In genomic region chr3:98681486-98681885, GRCh38 we compare ENCODE assay signal across 29 cellular contexts.
"Had no signal": no experiment of that assay in that cellular context is flagged by ENCODE, and none has a peak within 500 bp of the region (broad histone marks: within the 10 kb centered on the region; RNA-seq: fewer than 3 reads in every experiment).

No MANE protein-coding gene starts in this region.

- H2AFZ ChIP-seq: parathyroid adenoma had no signal

- DNase-seq: naive B cell; natural killer cell; occipital lobe; ovary; posterior cingulate gyrus; psoas muscle; right cardiac atrium; sigmoid colon; stimulated activated CD4-positive, alpha-beta T cell treated with anti-CD3 and anti-CD28 coated beads, Interleukin-15, amount 100 ng/mL, for 24 hours; stimulated activated CD4-positive, alpha-beta T cell treated with anti-CD3 and anti-CD28 coated beads, Interleukin-2, amount 100 ng/mL, for 24 hours; stimulated activated CD4-positive, alpha-beta T cell treated with anti-CD3 and anti-CD28 coated beads, Interleukin-2, amount 100 ng/mL, for 48 hours; stimulated activated CD4-positive, alpha-beta T cell treated with anti-CD3 and anti-CD28 coated beads, Interleukin-4, amount 100 ng/mL, for 24 hours; stimulated activated naive B cell treated with anti-CD40 and anti-IgM and Interleukin-4, amounts not matched to agents 10 μg/mL and 1 μg/mL and 100 μg/mL, for 72 hours; stimulated activated naive CD4-positive, alpha-beta T cell treated with Interleukin-2 at 50 U/mL for 16 hours; substantia nigra; testis; tibial artery; transverse colon; upper lobe of left lung had no signal

- H3K27ac Mint-ChIP-seq: naive B cell; natural killer cell; nephron; neural progenitor cell; progenitor cell of endocrine pancreas; stimulated activated effector memory CD8-positive, alpha-beta T cell treated with anti-CD3 and anti-CD28 coated beads, Interleukin-12 subunit alpha, Interleukin-12 subunit beta, amount 100 ng/mL, for 72 hours; stimulated activated naive B cell treated with anti-CD40 and anti-IgM and Interleukin-4, amounts not matched to agents 10 μg/mL and 1 μg/mL and 100 μg/mL, for 72 hours; stimulated activated naive CD8-positive, alpha-beta T cell treated with anti-CD3 and anti-CD28 coated beads, Interleukin-15, Interleukin-2, amounts not matched to agents 100 ng/mL and 50 ng/mL, for 24 hours had no signal

- H3K4me1 Mint-ChIP-seq: naive B cell; natural killer cell; nephron; neural progenitor cell; stimulated activated effector memory CD8-positive, alpha-beta T cell treated with anti-CD3 and anti-CD28 coated beads, Interleukin-12 subunit alpha, Interleukin-12 subunit beta, amount 100 ng/mL, for 72 hours; stimulated activated naive B cell treated with anti-CD40 and anti-IgM and Interleukin-4, amounts not matched to agents 10 μg/mL and 1 μg/mL and 100 μg/mL, for 72 hours had no signal

- H3K9me3 Mint-ChIP-seq: stimulated activated effector memory CD8-positive, alpha-beta T cell treated with anti-CD3 and anti-CD28 coated beads, Interleukin-12 subunit alpha, Interleukin-12 subunit beta, amount 100 ng/mL, for 72 hours; stimulated activated naive CD8-positive, alpha-beta T cell treated with anti-CD3 and anti-CD28 coated beads, Interleukin-15, Interleukin-2, amounts not matched to agents 100 ng/mL and 50 ng/mL, for 24 hours had no signal

- H3K4me3 Mint-ChIP-seq: naive B cell; natural killer cell; nephron; neural progenitor cell; stimulated activated effector memory CD8-positive, alpha-beta T cell treated with anti-CD3 and anti-CD28 coated beads, Interleukin-12 subunit alpha, Interleukin-12 subunit beta, amount 100 ng/mL, for 72 hours; stimulated activated naive B cell treated with anti-CD40 and anti-IgM and Interleukin-4, amounts not matched to agents 10 μg/mL and 1 μg/mL and 100 μg/mL, for 72 hours; stimulated activated naive CD8-positive, alpha-beta T cell treated with anti-CD3 and anti-CD28 coated beads, Interleukin-15, Interleukin-2, amounts not matched to agents 100 ng/mL and 50 ng/mL, for 24 hours had no signal

- H3K9ac ChIP-seq: neural progenitor cell, parathyroid adenoma had no signal

- H3K36me3 ChIP-seq: neural progenitor cell, ovary, sigmoid colon, suprapubic skin, tibial artery, transverse colon, upper lobe of left lung, vagina had no signal

- H3K27me3 ChIP-seq: neural progenitor cell, ovary, sigmoid colon, suprapubic skin, testis, tibial artery, transverse colon, upper lobe of left lung, vagina had no signal

- H3K79me2 ChIP-seq: parathyroid adenoma had no signal

- H3K9me3 ChIP-seq: ovary, psoas muscle, sigmoid colon, suprapubic skin, testis, tibial artery, transverse colon, upper lobe of left lung, vagina had no signal

- H3K4me1 ChIP-seq: neural progenitor cell, parathyroid adenoma, psoas muscle, sigmoid colon, suprapubic skin, testis, tibial artery, transverse colon, upper lobe of left lung, vagina had no signal

- H3K4me2 ChIP-seq: neural progenitor cell had no signal

- H3K27ac ChIP-seq: neural progenitor cell, ovary, parathyroid adenoma, psoas muscle, sigmoid colon, suprapubic skin, testis, tibial artery, transverse colon, upper lobe of left lung, vagina had no signal

- H3K27me3 Mint-ChIP-seq: progenitor cell of endocrine pancreas; stimulated activated naive B cell treated with anti-CD40 and anti-IgM and Interleukin-4, amounts not matched to agents 10 μg/mL and 1 μg/mL and 100 μg/mL, for 72 hours had no signal

- H3K36me3 Mint-ChIP-seq: naive B cell; natural killer cell; neural progenitor cell; stimulated activated effector memory CD8-positive, alpha-beta T cell treated with anti-CD3 and anti-CD28 coated beads, Interleukin-12 subunit alpha, Interleukin-12 subunit beta, amount 100 ng/mL, for 72 hours; stimulated activated naive B cell treated with anti-CD40 and anti-IgM and Interleukin-4, amounts not matched to agents 10 μg/mL and 1 μg/mL and 100 μg/mL, for 72 hours had no signal

- H3K4me3 ChIP-seq: neural progenitor cell, ovary, psoas muscle, sigmoid colon, suprapubic skin, testis, tibial artery, transverse colon, upper lobe of left lung, vagina had no signal

- ATAC-seq: natural killer cell; psoas muscle; right cardiac atrium; stimulated activated effector memory CD8-positive, alpha-beta T cell treated with anti-CD3 and anti-CD28 coated beads, Interleukin-12 subunit alpha, Interleukin-12 subunit beta, amount 100 ng/mL, for 72 hours; stimulated activated naive B cell treated with anti-CD40 and anti-IgM and Interleukin-4, amounts not matched to agents 10 μg/mL and 1 μg/mL and 100 μg/mL, for 72 hours had no signal

- FAIRE-seq: small intestine, urothelium cell line had no signal
